Comparison of ENCODE assay signal across 10 cellular contexts in the genomic region with DNA sequence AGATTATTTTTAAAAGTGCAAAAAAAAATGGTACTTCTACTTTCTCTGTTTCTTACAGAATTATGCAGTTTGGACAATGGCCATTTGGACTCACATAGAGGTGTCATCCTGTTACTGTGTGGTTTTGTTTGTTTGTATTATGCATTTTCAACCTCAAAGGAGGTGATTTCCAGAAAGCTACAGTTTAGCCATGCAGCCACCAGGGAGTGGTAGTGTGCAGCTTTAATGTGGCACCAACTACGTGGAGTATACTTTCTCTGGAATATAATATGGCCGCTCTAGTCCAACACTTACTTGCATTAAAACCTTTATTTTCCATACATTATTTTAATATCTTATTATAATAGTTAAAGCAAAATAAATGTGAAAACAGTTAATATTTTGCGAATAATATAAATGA.
DNase-seq lines count a peak whose midpoint lies in the region; ATAC-seq and TF ChIP-seq lines count a peak whose summit lies in the region.
"Had no signal": no experiment of that assay in that cellular context is flagged by ENCODE, and none has a peak within 500 bp of the region (broad histone marks: within the 10 kb centered on the region; RNA-seq: fewer than 3 reads in every experiment).

No MANE protein-coding gene starts in this region.

- TF ChIP-seq CTCF in nephron progenitor cell (IDR thresholded peaks at IDR 0.05), result peak; percentile 49

- H3K27ac Mint-ChIP-seq in nephron progenitor cell, result no peak overlapping the region
- H3K27ac Mint-ChIP-seq in activated CD4-positive, alpha-beta T cell treated with anti-CD3 and anti-CD28 coated beads, Interleukin-2, amount 10 ng/mL, durations not matched to agents 7 days and 5 days, result no peak overlapping the region
- H3K27ac Mint-ChIP-seq: IgD-negative memory B cell had no signal

- no peak overlapping the region for H3K4me3 Mint-ChIP-seq in nephron progenitor cell
- H3K4me3 Mint-ChIP-seq in activated CD4-positive, alpha-beta T cell treated with anti-CD3 and anti-CD28 coated beads, Interleukin-2, amount 10 ng/mL, durations not matched to agents 7 days and 5 days, result no peak overlapping the region
- H3K4me3 Mint-ChIP-seq: IgD-negative memory B cell had no signal

- CTCF ChIA-PET in activated CD4-positive, alpha-beta T cell treated with anti-CD3 and anti-CD28 coated beads, Interleukin-2, amount 10 ng/mL, durations not matched to agents 7 days and 5 days (lab: Charles Lee), result interaction anchor here (0.7 kb wide), 1 partner anchor 72 kb away, joined by 3 read pairs; no protein-coding TSS in a partner anchor

- DNase-seq in NCI-H1417 (lab: John Stamatoyannopoulos, UW) (peak in 2 of 3 experiments; percentile 9 to 14), NCI-H1417 treated with DMSO at 0.1 percent for 48 hours (lab: John Stamatoyannopoulos, UW) (no peak), SK-MEL-5 (ENCODE audit: low read depth, low spot score) (peak; percentile 50), nephron progenitor cell (peak; percentile 31), glomerular visceral epithelial cell (ENCODE audit: extremely low spot score) (no peak)
- no peak for DNase-seq in activated CD4-positive, alpha-beta T cell treated with anti-CD3 and anti-CD28 coated beads, Interleukin-2, amount 10 ng/mL, durations not matched to agents 7 days and 5 days
- DNase-seq: aorta had no signal

- H3K9me3 Mint-ChIP-seq in nephron progenitor cell, result no peaks in the 10 kb centered on the region
- H3K9me3 Mint-ChIP-seq in activated CD4-positive, alpha-beta T cell treated with anti-CD3 and anti-CD28 coated beads, Interleukin-2, amount 10 ng/mL, durations not matched to agents 7 days and 5 days, result no peaks in the 10 kb centered on the region

- POLR2A ChIA-PET in activated CD4-positive, alpha-beta T cell treated with anti-CD3 and anti-CD28 coated beads, Interleukin-2, amount 10 ng/mL, durations not matched to agents 7 days and 5 days (lab: Charles Lee), result no interaction called here

- peak; percentile 68 for ATAC-seq in HG02884 (IDR thresholded peaks at IDR 0.05; ENCODE audit: unreplicated experiment)
- ATAC-seq in GM19351 (IDR thresholded peaks at IDR 0.05; ENCODE audit: unreplicated experiment), result no peak

- H3K27me3 Mint-ChIP-seq in nephron progenitor cell (ENCODE audit: low read depth, poor library complexity), result peaks cover 3% of the 10 kb centered on the region
- peaks cover 3% of the 10 kb centered on the region for H3K27me3 Mint-ChIP-seq in activated CD4-positive, alpha-beta T cell treated with anti-CD3 and anti-CD28 coated beads, Interleukin-2, amount 10 ng/mL, durations not matched to agents 7 days and 5 days
- H3K27me3 Mint-ChIP-seq: IgD-negative memory B cell had no signal

- in situ Hi-C loops in SK-MEL-5 (cut with HindIII; ENCODE audit: low pct_unique_long_range_greater_than_20kb, low sequenced_read_pairs), result no loop called here

- H3K4me1 Mint-ChIP-seq in nephron progenitor cell, result peaks cover 41% of the 10 kb centered on the region
- H3K4me1 Mint-ChIP-seq in activated CD4-positive, alpha-beta T cell treated with anti-CD3 and anti-CD28 coated beads, Interleukin-2, amount 10 ng/mL, durations not matched to agents 7 days and 5 days, result peaks cover 4% of the 10 kb centered on the region
- H3K4me1 Mint-ChIP-seq: IgD-negative memory B cell had no signal

- H3K36me3 Mint-ChIP-seq in nephron progenitor cell (ENCODE audit: low read depth), result no peaks in the 10 kb centered on the region
- no peaks in the 10 kb centered on the region for H3K36me3 Mint-ChIP-seq in activated CD4-positive, alpha-beta T cell treated with anti-CD3 and anti-CD28 coated beads, Interleukin-2, amount 10 ng/mL, durations not matched to agents 7 days and 5 days (ENCODE audit: low read depth)
- H3K36me3 Mint-ChIP-seq: IgD-negative memory B cell had no signal

Comparison
In these comparisons a context has a peak if more than half of its experiments do, and no peak if none do; other contexts are left out.
1. DNase-seq: peak in NCI-H1417 (2 of 3), SK-MEL-5 (single experiment) and nephron progenitor cell (single experiment); none in NCI-H1417 treated with DMSO at 0.1 percent for 48 hours (single experiment), glomerular visceral epithelial cell (single experiment) and activated CD4-positive, alpha-beta T cell treated with anti-CD3 and anti-CD28 coated beads, Interleukin-2, amount 10 ng/mL, durations not matched to agents 7 days and 5 days (single experiment).